9 cellular contexts compared by ENCODE assay signal in genomic region chr17:67082110-67082509, GRCh38. TPM values are rescaled to one million over a fixed set of nuclear protein-coding genes. Genes with fewer than 3 reads are reported as not detected.
A peak's percentile ranks its signal among the peaks of the same experiment; 100 is the strongest.
DNase-seq lines count a peak whose midpoint lies in the region; ATAC-seq and TF ChIP-seq lines count a peak whose summit lies in the region.
"Had no signal": no experiment of that assay in that cellular context is flagged by ENCODE, and none has a peak within 500 bp of the region (broad histone marks: within the 10 kb centered on the region; RNA-seq: fewer than 3 reads in every experiment).

No MANE protein-coding gene starts in this region.

- intact Hi-C loops in aorta (cut with DNase I): no loop called here

- H3K36me3 ChIP-seq in aorta (ENCODE audit: control insufficient read depth in 1 of 2, insufficient read depth in 2 of 2, low read length in 1 of 2): peaks cover 0 to 2% of the 10 kb centered on the region in 2 donors

- peak; percentile 50 for TF ChIP-seq CTCF in GM13977 (IDR thresholded peaks at IDR 0.05; ENCODE audit: extremely low read depth, insufficient read depth, missing control alignments)
- peak; percentile 31 for TF ChIP-seq CTCF in foreskin keratinocyte (conservative IDR thresholded peaks at IDR 0.05)

- H3K27ac ChIP-seq in foreskin keratinocyte: no peak overlapping the region
- no peak overlapping the region for H3K27ac ChIP-seq in aorta (ENCODE audit: low read depth in 1 of 2, low read length in 2 of 2)
- H3K27ac ChIP-seq: parathyroid adenoma had no signal

- H3K4me1 ChIP-seq in foreskin keratinocyte (no peaks in the 10 kb centered on the region), aorta (ENCODE audit: control insufficient read depth in 1 of 2, insufficient read depth in 2 of 2, low read length in 2 of 2) (no peaks in the 10 kb centered on the region)
- H3K4me1 ChIP-seq: parathyroid adenoma had no signal

- ATAC-seq in GM21381 (IDR thresholded peaks at IDR 0.05; ENCODE audit: unreplicated experiment) (peak; percentile 75), HG03432 (IDR thresholded peaks at IDR 0.05; ENCODE audit: unreplicated experiment) (peak; percentile 84), foreskin keratinocyte (no peak), aorta (ENCODE audit: low FRiP score) (no peak)

- no peak overlapping the region for H3K4me3 ChIP-seq in aorta (ENCODE audit: low read length in 2 of 2)

- H3K27me3 ChIP-seq in foreskin keratinocyte (no peaks in the 10 kb centered on the region), aorta (ENCODE audit: control insufficient read depth in 1 of 2, insufficient read depth in 2 of 2, low read length in 1 of 2) (no peaks in the 10 kb centered on the region)

- in situ Hi-C loops in GM13977 (cut with MboI; ENCODE audit: low pct_unique_long_range_greater_than_20kb, low sequenced_read_pairs, unreplicated experiment): no loop called here

- 62 to 75% methylated on average over 1 of the region's 1 CpG for WGBS in aorta, 2 donors

- peak; percentile 65 for DNase-seq in GM13977 (ENCODE audit: low spot score)
- DNase-seq in foreskin keratinocyte: no peak
- no peak for DNase-seq in aorta
- no peak for DNase-seq in NCI-H2081 (lab: John Stamatoyannopoulos, UW)
- no peak for DNase-seq in activated gamma-delta T cell treated with Interleukin-2 at 50 U/mL for 16 hours
- no peak for DNase-seq in DMS 273 (lab: John Stamatoyannopoulos, UW; ENCODE audit: unreplicated experiment)

- no peaks in the 10 kb centered on the region for H3K9me3 ChIP-seq in aorta (ENCODE audit: control insufficient read depth, low read length)

RNA-seq across cellular contexts. Expression of gene CACNG1, which starts 37.8 kb away (rescaled TPM):
- total RNA-seq in foreskin keratinocyte (not detected in 2 replicates), aorta (not detected)
- polyA plus RNA-seq in foreskin keratinocyte (not detected in 2 replicates), aorta (under 1 TPM in 1 of 2 donors, not detected in 1; 0.38 TPM)

Comparison
In these comparisons a context has a peak if more than half of its experiments do, and no peak if none do; other contexts are left out.
1. ATAC-seq: peak in GM21381 (single experiment) and HG03432 (single experiment); none in foreskin keratinocyte (single experiment) and aorta (single experiment).